15 cellular contexts compared by ENCODE assay signal in the genomic region with DNA sequence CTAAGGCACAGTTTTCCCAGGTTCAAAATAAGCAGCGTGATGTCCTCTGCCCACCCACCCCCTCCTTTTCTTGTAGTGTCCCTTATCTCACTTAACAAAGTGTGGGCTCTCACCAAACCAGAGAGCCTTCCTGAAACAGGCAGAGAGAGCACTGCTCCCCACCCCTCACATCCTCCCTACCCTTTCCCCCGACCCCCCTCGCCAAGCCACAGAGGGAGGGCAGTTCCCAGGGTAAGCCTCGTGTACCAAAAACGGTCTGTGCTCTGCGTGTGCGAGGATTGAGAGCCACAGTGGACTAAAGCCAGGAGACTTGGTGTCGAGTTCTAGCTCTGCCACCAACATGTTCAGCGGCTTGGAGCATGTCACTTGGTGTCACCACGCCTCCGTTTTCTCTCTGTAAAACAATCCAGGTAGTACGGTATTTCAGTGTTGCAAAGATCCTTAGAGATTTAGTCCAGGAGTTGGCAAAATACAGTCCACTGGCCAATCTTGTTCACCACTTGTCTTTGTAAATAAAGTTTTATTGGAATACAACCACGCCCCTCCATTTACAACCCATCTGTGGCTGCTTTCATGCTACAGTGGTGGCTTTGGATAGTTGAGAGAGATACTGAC.
DNase-seq lines count a peak whose midpoint lies in the region; ATAC-seq and TF ChIP-seq lines count a peak whose summit lies in the region.
"Had no signal": no experiment of that assay in that cellular context is flagged by ENCODE, and none has a peak within 500 bp of the region (broad histone marks: within the 10 kb centered on the region; RNA-seq: fewer than 3 reads in every experiment).

No MANE protein-coding gene starts in this region.

- WGBS in hepatocyte (ENCODE audit: low lambda C conversion rate, missing lambda C conversion rate) = 83% methylated on average over 13 of the region's 13 CpGs
- WGBS in prostate gland = 56% methylated on average over 13 of the region's 13 CpGs
- 99% methylated on average over 12 of the region's 13 CpGs for WGBS in mammary epithelial cell (ENCODE audit: low coverage, missing lambda C conversion rate)

- no peak for TF ChIP-seq POLR2A in prostate gland (IDR thresholded peaks at IDR 0.05)

- H3K4me3 ChIP-seq in Caco-2 (ENCODE audit: low read depth, low read length) (peak overlapping the region; percentile 37), hepatocyte (no peak overlapping the region), prostate gland (no peak overlapping the region), mammary epithelial cell (replicated peaks in 1 of 3; ENCODE audit: insufficient read depth in 1 of 3, low read depth in 2 of 3, low read length in 3 of 3) (no peak overlapping the region)
- H3K4me3 ChIP-seq: MG63 had no signal

- in situ Hi-C loops in mammary epithelial cell (cut with MboI; ENCODE audit: low sequenced_read_pairs in 2 of 2) = no loop called here

- H3K27me3 Mint-ChIP-seq in Caco-2 (ENCODE audit: insufficient read depth, unreplicated experiment) = no peaks in the 10 kb centered on the region

- dilution Hi-C loops in mammary epithelial cell (cut with HindIII; ENCODE audit: low sequenced_read_pairs) = no loop called here

- POLR2A ChIA-PET in Caco-2 (lab: Charles Lee) = interaction anchor here (0.6 to 3.1 kb wide), 14 partner anchors 21 to 293 kb away, joined by 3 to 17 read pairs (median 4); a partner anchor contains a TSS

- H3K27me3 ChIP-seq in Caco-2 (replicated peaks; ENCODE audit: control insufficient read depth, insufficient read depth, low read length) (no peaks in the 10 kb centered on the region), hepatocyte (no peaks in the 10 kb centered on the region), prostate gland (replicated peaks; ENCODE audit: insufficient read depth) (no peaks in the 10 kb centered on the region), mammary epithelial cell (ENCODE audit: insufficient read depth, low read length) (no peaks in the 10 kb centered on the region)
- H3K27me3 ChIP-seq: MG63, spleen had no signal

- peaks cover 10% of the 10 kb centered on the region for H3K9me3 Mint-ChIP-seq in Caco-2 (ENCODE audit: unreplicated experiment)
- H3K9me3 Mint-ChIP-seq: activated CD4-positive, alpha-beta memory T cell treated with anti-CD3 and anti-CD28 coated beads, Interleukin-2, amount 10 ng/mL, durations not matched to agents 7 days and 5 days; immature natural killer cell had no signal

- no peaks in the 10 kb centered on the region for H3K9me2 ChIP-seq in hepatocyte (replicated peaks; ENCODE audit: insufficient read depth)

- H3K4me3 Mint-ChIP-seq in Caco-2 (ENCODE audit: unreplicated experiment) = peak overlapping the region; percentile 73
- H3K4me3 Mint-ChIP-seq: activated CD4-positive, alpha-beta memory T cell treated with anti-CD3 and anti-CD28 coated beads, Interleukin-2, amount 10 ng/mL, durations not matched to agents 7 days and 5 days had no signal

- ATAC-seq in HG02885 (IDR thresholded peaks at IDR 0.05; ENCODE audit: poor library complexity, unreplicated experiment) (no peak), GM21576 (IDR thresholded peaks at IDR 0.05; ENCODE audit: unreplicated experiment) (no peak), HG02610 (IDR thresholded peaks at IDR 0.05; ENCODE audit: unreplicated experiment) (no peak)
- ATAC-seq: stimulated activated naive CD8-positive, alpha-beta T cell treated with anti-CD3 and anti-CD28 coated beads, Interleukin-15, Interleukin-2, amounts not matched to agents 100 U/mL and 50 U/mL, for 24 hours had no signal

- intact Hi-C loops in Caco-2 (cut with micrococcal nuclease; ENCODE audit: unreplicated experiment) (loop anchor here (1.0 to 5.0 kb wide), 6 partner anchors 29 to 479 kb away; no protein-coding TSS in a partner anchor), prostate gland (cut with DNase I) (no loop called here), mammary epithelial cell (cut with micrococcal nuclease) (no loop called here)

- H3K4me1 ChIP-seq in Caco-2 (peaks cover 72% of the 10 kb centered on the region), hepatocyte (ENCODE audit: insufficient read depth) (peaks cover 51% of the 10 kb centered on the region), prostate gland (replicated peaks) (no peaks in the 10 kb centered on the region), mammary epithelial cell (ENCODE audit: insufficient read depth, low read length) (peaks cover 4% of the 10 kb centered on the region)

- CTCF ChIA-PET in Caco-2 (lab: Charles Lee) = interaction anchor here (0.7 to 2.6 kb wide), 8 partner anchors 29 to 473 kb away, joined by 3 to 8 read pairs (median 4); no protein-coding TSS in a partner anchor
- CTCF ChIA-PET in mammary epithelial cell (lab: Charles Lee; ENCODE audit: low non-redundant PET) = no interaction called here

- no TSS peak for BruUV-seq in Caco-2 (replicated peaks; lab: Mats Ljungman, UMichigan)
- no TSS peak for BruUV-seq in mammary epithelial cell (replicated peaks; lab: Mats Ljungman, UMichigan)

- H3K79me2 ChIP-seq in hepatocyte (peaks cover 3% of the 10 kb centered on the region), mammary epithelial cell (ENCODE audit: insufficient read depth, low read length) (no peaks in the 10 kb centered on the region)

- peak overlapping the region; percentile 92 for H3K27ac Mint-ChIP-seq in Caco-2 (ENCODE audit: unreplicated experiment)
- H3K27ac Mint-ChIP-seq: activated CD4-positive, alpha-beta memory T cell treated with anti-CD3 and anti-CD28 coated beads, Interleukin-2, amount 10 ng/mL, durations not matched to agents 7 days and 5 days; immature natural killer cell had no signal

- DNase-seq in Caco-2 (peak; percentile 50 to 70), UCSD-AML1 (lab: John Stamatoyannopoulos, UW; ENCODE audit: unreplicated experiment) (peak; percentile 57), hepatocyte (ENCODE audit: low spot score) (no peak), prostate gland (ENCODE audit: low spot score) (no peak), mammary epithelial cell (no peak)
- DNase-seq: activated CD4-positive, alpha-beta memory T cell treated with anti-CD3 and anti-CD28 coated beads, Interleukin-2, amount 10 ng/mL, durations not matched to agents 7 days and 5 days; immature natural killer cell; MG63; NCI-H187; NCI-H446 treated with DMSO at 0.1 percent for 48 hours; spleen; stimulated activated naive CD8-positive, alpha-beta T cell treated with anti-CD3 and anti-CD28 coated beads, Interleukin-15, Interleukin-2, amounts not matched to agents 100 U/mL and 50 U/mL, for 24 hours had no signal

- H3K9me3 ChIP-seq in Caco-2 = no peaks in the 10 kb centered on the region
- no peaks in the 10 kb centered on the region for H3K9me3 ChIP-seq in hepatocyte (ENCODE audit: low read depth)
- no peaks in the 10 kb centered on the region for H3K9me3 ChIP-seq in prostate gland
- no peaks in the 10 kb centered on the region for H3K9me3 ChIP-seq in mammary epithelial cell (replicated peaks; ENCODE audit: insufficient read depth, low read length)
- H3K9me3 ChIP-seq: MG63, spleen had no signal

- H3K27ac ChIP-seq in hepatocyte (peak overlapping the region; percentile 97), prostate gland (peak overlapping the region; percentile 76 to 77), mammary epithelial cell (ENCODE audit: insufficient read depth, low read depth, low read length) (no peak overlapping the region)

- TF ChIP-seq CTCF in Caco-2 (IDR thresholded peaks at IDR 0.05; ENCODE audit: insufficient read depth in 1 of 2, low read depth in 1 of 2, low read length in 1 of 2, severe bottlenecking in 1 of 2, unreplicated experiment in 1 of 2) (no peak), hepatocyte (IDR thresholded peaks at IDR 0.05; ENCODE audit: poor library complexity) (no peak), prostate gland (IDR thresholded peaks at IDR 0.05) (no peak), mammary epithelial cell (conservative IDR thresholded peaks at IDR 0.05 in 1 of 2, IDR thresholded peaks at IDR 0.05 in 1 of 2; ENCODE audit: extremely low read depth in 1 of 2, insufficient read depth in 1 of 2, low read depth in 1 of 2, low read length in 2 of 2) (no peak)

- H2AFZ ChIP-seq in hepatocyte = no peak overlapping the region
- H2AFZ ChIP-seq in mammary epithelial cell (ENCODE audit: low read depth, low read length) = no peak overlapping the region

- peaks cover 27% of the 10 kb centered on the region for H3K36me3 Mint-ChIP-seq in Caco-2 (ENCODE audit: insufficient read depth, unreplicated experiment)
- H3K36me3 Mint-ChIP-seq: immature natural killer cell had no signal

- no peak overlapping the region for H3K9ac ChIP-seq in mammary epithelial cell (ENCODE audit: insufficient read depth, low read length)

- no peaks in the 10 kb centered on the region for H3K36me3 ChIP-seq in Caco-2 (ENCODE audit: control insufficient read depth, insufficient read depth, low read length)
- H3K36me3 ChIP-seq in hepatocyte (replicated peaks; ENCODE audit: insufficient read depth, low read depth) = no peaks in the 10 kb centered on the region
- H3K36me3 ChIP-seq in prostate gland = no peaks in the 10 kb centered on the region
- no peaks in the 10 kb centered on the region for H3K36me3 ChIP-seq in mammary epithelial cell (ENCODE audit: insufficient read depth, low read length)
- H3K36me3 ChIP-seq: MG63, spleen had no signal

- H3K4me2 ChIP-seq in hepatocyte = peak overlapping the region; percentile 59
- H3K4me2 ChIP-seq in mammary epithelial cell (ENCODE audit: insufficient read depth, low read depth, low read length) = no peak overlapping the region

- peaks cover 51% of the 10 kb centered on the region for H3K4me1 Mint-ChIP-seq in Caco-2 (ENCODE audit: low read depth, unreplicated experiment)
- H3K4me1 Mint-ChIP-seq: activated CD4-positive, alpha-beta memory T cell treated with anti-CD3 and anti-CD28 coated beads, Interleukin-2, amount 10 ng/mL, durations not matched to agents 7 days and 5 days had no signal

- H4K20me1 ChIP-seq in hepatocyte (ENCODE audit: insufficient read depth, poor library complexity, severe bottlenecking) = no peaks in the 10 kb centered on the region
- H4K20me1 ChIP-seq in mammary epithelial cell (ENCODE audit: insufficient read depth, low read length) = no peaks in the 10 kb centered on the region

Comparison
In these comparisons a context has a peak if more than half of its experiments do, and no peak if none do; other contexts are left out.
1. DNase-seq: peak in Caco-2 (2 of 2) and UCSD-AML1 (single experiment); none in hepatocyte (single experiment), prostate gland (single experiment) and mammary epithelial cell (single experiment).